Comparison of ENCODE assay signal across 25 cellular contexts in the genomic region with DNA sequence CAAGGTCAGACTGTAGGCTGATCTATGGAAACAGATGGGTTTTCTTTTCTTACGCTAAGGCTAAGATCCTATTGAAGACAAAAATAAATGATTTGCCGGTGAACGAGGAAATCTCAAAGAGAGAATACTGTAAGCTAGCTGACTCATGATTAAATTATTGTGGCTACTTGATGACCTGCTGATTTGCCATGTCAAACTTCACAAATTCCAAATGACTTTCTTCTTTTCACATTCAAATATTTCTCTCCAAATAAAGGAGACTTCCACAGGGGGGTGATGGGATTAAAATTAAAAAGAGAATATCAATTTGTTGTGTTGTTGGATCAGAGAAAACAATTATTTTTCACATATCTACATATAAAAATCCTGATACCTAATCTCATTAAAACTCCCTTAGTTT.
"Had no signal": no experiment of that assay in that cellular context is flagged by ENCODE, and none has a peak within 500 bp of the region (broad histone marks: within the 10 kb centered on the region; RNA-seq: fewer than 3 reads in every experiment).

No MANE protein-coding gene starts in this region.

- H3K36me3 ChIP-seq: colonic mucosa, pancreas, prostate gland, thoracic aorta had no signal

- H3K4me3 ChIP-seq: colonic mucosa, hepatocyte, mucosa of descending colon, pancreas, prostate gland, skin epidermis, thoracic aorta had no signal

- H3K9me3 ChIP-seq: colonic mucosa, mucosa of descending colon, pancreas, prostate gland, thoracic aorta had no signal

- H3K36me3 Mint-ChIP-seq: activated naive CD4-positive, alpha-beta T cell treated with anti-CD3 and anti-CD28 coated beads, Interleukin-2, amount 50 U/mL, for 24 hours; natural killer cell treated with Interleukin-12 subunit alpha and Interleukin-12 subunit beta and Interleukin-15 and Interleukin-18, amount 100 ng/mL, for 72 hours had no signal

- H3K9me3 Mint-ChIP-seq: activated naive CD4-positive, alpha-beta T cell treated with anti-CD3 and anti-CD28 coated beads, Interleukin-2, amount 50 U/mL, for 24 hours had no signal

- H3K27ac Mint-ChIP-seq: activated CD8-positive, alpha-beta T cell treated with anti-CD3 and anti-CD28 coated beads for 36 hours; activated naive CD4-positive, alpha-beta T cell treated with anti-CD3 and anti-CD28 coated beads, Interleukin-2, amount 50 U/mL, for 24 hours; activated T-helper 2 cell treated with anti-CD3 and anti-CD28 coated beads, Interferon-gamma antibody, Interleukin-2, Interleukin-4, amounts not matched to agents 10 μg/mL and 5 μg/mL and 100 μg/mL, durations not matched to agents 14 hours and 24 hours and 36 hours; natural killer cell treated with Interleukin-12 subunit alpha and Interleukin-12 subunit beta and Interleukin-15 and Interleukin-18, amount 100 ng/mL, for 72 hours; stimulated activated naive CD8-positive, alpha-beta T cell treated with anti-CD3 and anti-CD28 coated beads, Interleukin-15, Interleukin-2, amounts not matched to agents 100 ng/mL and 50 ng/mL, for 24 hours; T-helper 17 cell had no signal

- H3K4me2 ChIP-seq: hepatocyte had no signal

- H3K79me2 ChIP-seq: hepatocyte had no signal

- ATAC-seq: activated CD8-positive, alpha-beta T cell treated with anti-CD3 and anti-CD28 coated beads for 36 hours; left cardiac atrium; left ventricle myocardium superior; mucosa of descending colon; natural killer cell treated with Interleukin-12 subunit alpha and Interleukin-12 subunit beta and Interleukin-15 and Interleukin-18, amount 100 ng/mL, for 72 hours; pancreas; sciatic nerve; T-helper 17 cell had no signal

- H3K4me1 Mint-ChIP-seq: activated naive CD4-positive, alpha-beta T cell treated with anti-CD3 and anti-CD28 coated beads, Interleukin-2, amount 50 U/mL, for 24 hours; T-helper 17 cell had no signal

- H3K4me1 ChIP-seq: colonic mucosa, pancreas, prostate gland had no signal

- H3K27me3 ChIP-seq: colonic mucosa, hepatocyte, pancreas had no signal

- H3K27me3 Mint-ChIP-seq: activated CD8-positive, alpha-beta T cell treated with anti-CD3 and anti-CD28 coated beads for 36 hours; activated naive CD4-positive, alpha-beta T cell treated with anti-CD3 and anti-CD28 coated beads, Interleukin-2, amount 50 U/mL, for 24 hours; natural killer cell treated with Interleukin-12 subunit alpha and Interleukin-12 subunit beta and Interleukin-15 and Interleukin-18, amount 100 ng/mL, for 72 hours; stimulated activated naive CD8-positive, alpha-beta T cell treated with anti-CD3 and anti-CD28 coated beads, Interleukin-15, Interleukin-2, amounts not matched to agents 100 ng/mL and 50 ng/mL, for 24 hours; T-helper 17 cell had no signal

- H2AFZ ChIP-seq: hepatocyte had no signal

- H3K4me3 Mint-ChIP-seq: activated CD8-positive, alpha-beta T cell treated with anti-CD3 and anti-CD28 coated beads for 36 hours; activated naive CD4-positive, alpha-beta T cell treated with anti-CD3 and anti-CD28 coated beads, Interleukin-2, amount 50 U/mL, for 24 hours; natural killer cell treated with Interleukin-12 subunit alpha and Interleukin-12 subunit beta and Interleukin-15 and Interleukin-18, amount 100 ng/mL, for 72 hours; stimulated activated naive CD8-positive, alpha-beta T cell treated with anti-CD3 and anti-CD28 coated beads, Interleukin-15, Interleukin-2, amounts not matched to agents 100 ng/mL and 50 ng/mL, for 24 hours; T-helper 17 cell had no signal

- H3K27ac ChIP-seq: colonic mucosa, hepatocyte, pancreas, prostate gland, skin epidermis, thoracic aorta had no signal

- DNase-seq: activated CD4-positive, alpha-beta T cell treated with anti-CD3 and anti-CD28 coated beads, Interleukin-2, amount 50 U/mL, for 1 hour; activated CD8-positive, alpha-beta T cell treated with anti-CD3 and anti-CD28 coated beads for 36 hours; activated T-cell treated with anti-CD3 and anti-CD28 coated beads, Interleukin-2, amount 50 U/mL, for 48 hours; colonic mucosa; effector CD8-positive, alpha-beta T cell; left cardiac atrium; left ventricle myocardium superior; mucosa of descending colon; pancreas; retina; stimulated activated CD4-positive, alpha-beta T cell treated with anti-CD3 and anti-CD28 coated beads, Interleukin-12 subunit alpha, Interleukin-12 subunit beta, amount 100 ng/mL, for 4 hours; stimulated activated CD4-positive, alpha-beta T cell treated with anti-CD3 and anti-CD28 coated beads, Interleukin-4, amount 100 ng/mL, for 1 hour; SW 1271; T-helper 17 cell; T1000; trophoblast cell had no signal
